In the genomic region with DNA sequence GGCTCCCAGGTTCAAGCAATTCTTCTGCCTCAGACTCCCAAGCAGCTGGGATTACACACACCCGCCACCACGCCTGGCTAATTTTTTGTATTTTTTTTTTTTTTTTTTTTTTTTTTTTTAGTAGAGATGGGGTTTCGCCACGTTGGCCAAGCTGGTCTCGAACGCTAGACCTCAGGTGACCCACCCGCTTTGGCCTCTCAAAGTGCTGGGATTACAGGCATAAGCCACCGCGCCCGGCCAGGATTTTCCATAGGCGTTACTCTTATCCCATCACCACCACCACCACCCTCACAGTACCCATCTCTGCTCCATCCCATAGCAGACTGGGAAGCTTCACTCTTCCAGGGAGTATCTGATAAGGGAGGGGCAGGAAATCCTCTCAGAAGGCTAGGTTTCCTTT, we compare ENCODE assay signal across 4 cellular contexts. TPM values are rescaled to one million over a fixed set of nuclear protein-coding genes. Genes with fewer than 3 reads are reported as not detected.
"Had no signal": no experiment of that assay in that cellular context is flagged by ENCODE, and none has a peak within 500 bp of the region (broad histone marks: within the 10 kb centered on the region; RNA-seq: fewer than 3 reads in every experiment).

No MANE protein-coding gene starts in this region.

RNA-seq across cellular contexts. Expression of gene TMEM130, which starts 3.8 kb away (rescaled TPM):
- total RNA-seq: myocyte; naive thymus-derived CD8-positive, alpha-beta T cell; pulmonary artery endothelial cell; subcutaneous adipose tissue had no signal
- polyA plus RNA-seq: naive thymus-derived CD8-positive, alpha-beta T cell had no signal
